Comparison of ENCODE assay signal across 9 cellular contexts in genomic region chr20:13336308-13337089, GRCh38.
DNase-seq lines count a peak whose midpoint lies in the region; ATAC-seq, FAIRE-seq and TF ChIP-seq lines count a peak whose summit lies in the region.
"Had no signal": no experiment of that assay in that cellular context is flagged by ENCODE, and none has a peak within 500 bp of the region (broad histone marks: within the 10 kb centered on the region; RNA-seq: fewer than 3 reads in every experiment).

No MANE protein-coding gene starts in this region.

- H3K36me3 ChIP-seq in mesenchymal stem cell (ENCODE audit: control insufficient read depth in 1 of 2, insufficient read depth in 2 of 2, low read depth in 1 of 2, low read length in 2 of 2) (no peaks in the 10 kb centered on the region), sigmoid colon (no peaks in the 10 kb centered on the region)

- H3K79me1 ChIP-seq in mesenchymal stem cell (replicated peaks; ENCODE audit: low read length, poor library complexity, severe bottlenecking) = no peaks in the 10 kb centered on the region

- no peaks in the 10 kb centered on the region for H3K27me3 ChIP-seq in mesenchymal stem cell (ENCODE audit: control insufficient read depth in 1 of 2, insufficient read depth in 1 of 2, low read length in 2 of 2)
- H3K27me3 ChIP-seq in sigmoid colon = no peaks in the 10 kb centered on the region

- TF ChIP-seq POLR2A in sigmoid colon (IDR thresholded peaks at IDR 0.05) = no peak

- TF ChIP-seq EP300 in sigmoid colon (IDR thresholded peaks at IDR 0.05) = no peak

- peak; percentile 97 for DNase-seq in RCC 7860 (ENCODE audit: low spot score)
- no peak for DNase-seq in mesenchymal stem cell
- no peak for DNase-seq in NCI-H748 treated with DMSO at 0.1 percent for 48 hours (lab: John Stamatoyannopoulos, UW)
- no peak for DNase-seq in medulla oblongata (ENCODE audit: extremely low spot score)
- DNase-seq in sigmoid colon = no peak
- DNase-seq: NCI-H526; stimulated activated CD4-positive, alpha-beta T cell treated with anti-CD3 and anti-CD28 coated beads, Interleukin-4, amount 100 ng/mL, for 24 hours had no signal

- no peak overlapping the region for H3K4me2 ChIP-seq in mesenchymal stem cell (ENCODE audit: low read length, poor library complexity, severe bottlenecking)

- H2BK12ac ChIP-seq in mesenchymal stem cell (ENCODE audit: low read length in 2 of 2) = no peak overlapping the region

- peaks cover 10% of the 10 kb centered on the region for H3K4me1 ChIP-seq in mesenchymal stem cell (ENCODE audit: control insufficient read depth, insufficient read depth, low read depth, low read length)
- H3K4me1 ChIP-seq in sigmoid colon = peaks cover 0 to 53% (median 41%) of the 10 kb centered on the region in 4 donors

- H3K14ac ChIP-seq in mesenchymal stem cell (ENCODE audit: low read length in 2 of 2) = no peak overlapping the region

- no peak overlapping the region for H2BK15ac ChIP-seq in mesenchymal stem cell (ENCODE audit: low read depth, poor library complexity, severe bottlenecking)

- peak overlapping the region; percentile 84 for H3K27ac ChIP-seq in mesenchymal stem cell (ENCODE audit: low read length, poor library complexity, severe bottlenecking)
- peak overlapping the region in 2 of 4 donors; percentile 8 to 71 for H3K27ac ChIP-seq in sigmoid colon

- no peak for TF ChIP-seq CTCF in sigmoid colon (IDR thresholded peaks at IDR 0.05)

- H3K4me3 ChIP-seq in mesenchymal stem cell (ENCODE audit: insufficient read depth in 1 of 2, low read depth in 1 of 2, low read length in 2 of 2) (no peak overlapping the region), sigmoid colon (no peak overlapping the region)

- no peak overlapping the region for H3K18ac ChIP-seq in mesenchymal stem cell (ENCODE audit: low read depth in 1 of 2, low read length in 2 of 2)

- no peak overlapping the region for H3K4ac ChIP-seq in mesenchymal stem cell (ENCODE audit: low read depth in 1 of 2, low read length in 2 of 2)

- no peak overlapping the region for H4K91ac ChIP-seq in mesenchymal stem cell (ENCODE audit: low read length)

- H2BK120ac ChIP-seq in mesenchymal stem cell (ENCODE audit: low read depth, low read length) = no peak overlapping the region

- peak; percentile 98 for FAIRE-seq in RCC 7860 (lab: Jason Lieb, UNC)

- peak overlapping the region; percentile 93 for H2AK5ac ChIP-seq in mesenchymal stem cell (ENCODE audit: low read length, severe bottlenecking)

- no peak overlapping the region for H3K9ac ChIP-seq in mesenchymal stem cell (ENCODE audit: low read length)

- intact Hi-C loops in sigmoid colon (cut with DNase I) = loop anchor here (5.0 kb wide), 1 partner anchor 76 kb away; no protein-coding TSS in a partner anchor

- H3K9me3 ChIP-seq in mesenchymal stem cell (ENCODE audit: control insufficient read depth, low read length) (no peaks in the 10 kb centered on the region), sigmoid colon (no peaks in the 10 kb centered on the region)

- ATAC-seq in GM18907 (IDR thresholded peaks at IDR 0.05; ENCODE audit: unreplicated experiment) (peak; percentile 92), HG02610 (IDR thresholded peaks at IDR 0.05; ENCODE audit: unreplicated experiment) (peak; percentile 56)

- no peak overlapping the region for H4K8ac ChIP-seq in mesenchymal stem cell (ENCODE audit: low read length)

- H2BK5ac ChIP-seq in mesenchymal stem cell (ENCODE audit: low read depth, low read length, poor library complexity, severe bottlenecking) = peak overlapping the region; percentile 60

- H3K23ac ChIP-seq in mesenchymal stem cell (ENCODE audit: low read length in 2 of 2) = no peak overlapping the region

- no peak overlapping the region for H2AFZ ChIP-seq in mesenchymal stem cell (ENCODE audit: low read depth, low read length)

- WGBS in mesenchymal stem cell = 96% methylated on average over 4 of the region's 4 CpGs
- 85% methylated on average over 4 of the region's 4 CpGs for WGBS in sigmoid colon, 2 donors
